ENCODE assay signal across 21 cellular contexts in genomic region chr10:107718868-107719267, GRCh38.
"Had no signal": no experiment of that assay in that cellular context is flagged by ENCODE, and none has a peak within 500 bp of the region (broad histone marks: within the 10 kb centered on the region; RNA-seq: fewer than 3 reads in every experiment).

No MANE protein-coding gene starts in this region.

- H3K9me3 ChIP-seq: heart left ventricle, right atrium auricular region, sigmoid colon, stomach, thoracic aorta, transverse colon had no signal

- H3K27ac ChIP-seq: dorsolateral prefrontal cortex, heart left ventricle, right atrium auricular region, sigmoid colon, skin epidermis, stomach, thoracic aorta, transverse colon had no signal

- H3K27ac Mint-ChIP-seq: naive thymus-derived CD8-positive, alpha-beta T cell had no signal

- H3K27me3 ChIP-seq: dorsolateral prefrontal cortex, heart left ventricle, right atrium auricular region, sigmoid colon, stomach, transverse colon had no signal

- H3K36me3 ChIP-seq: heart left ventricle, right atrium auricular region, sigmoid colon, stomach, thoracic aorta, transverse colon had no signal

- DNase-seq: cortex of kidney; dorsolateral prefrontal cortex; effector CD8-positive, alpha-beta T cell; heart left ventricle; hippocampal formation; kidney glomerular epithelial cell; naive thymus-derived CD8-positive, alpha-beta T cell; posterior cingulate gyrus; sigmoid colon; stimulated activated CD4-positive, alpha-beta T cell treated with anti-CD3 and anti-CD28 coated beads, Interleukin-2, amount 100 ng/mL, for 24 hours; stimulated activated naive CD4-positive, alpha-beta T cell; stomach; substantia nigra; transverse colon had no signal

- H3K4me3 ChIP-seq: dorsolateral prefrontal cortex, heart left ventricle, right atrium auricular region, sigmoid colon, skin epidermis, stomach, thoracic aorta, transverse colon had no signal

- H3K4me3 Mint-ChIP-seq: naive thymus-derived CD8-positive, alpha-beta T cell; neural crest cell had no signal

- FAIRE-seq: frontal cortex, islet of Langerhans had no signal

- ATAC-seq: esophagus mucosa; heart left ventricle; naive thymus-derived CD8-positive, alpha-beta T cell had no signal

- H3K27me3 Mint-ChIP-seq: naive thymus-derived CD8-positive, alpha-beta T cell had no signal

- H3K4me1 Mint-ChIP-seq: naive thymus-derived CD8-positive, alpha-beta T cell; neural crest cell had no signal

- H3K36me3 Mint-ChIP-seq: naive thymus-derived CD8-positive, alpha-beta T cell had no signal

- H3K4me1 ChIP-seq: heart left ventricle, right atrium auricular region, sigmoid colon, stomach, transverse colon had no signal
